Comparison of ENCODE assay signal across 2 cellular contexts in genomic region chr20:63873477-63873971, GRCh38.
TF ChIP-seq lines count a peak whose summit lies in the region.

No MANE protein-coding gene starts in this region.

TF ChIP-seq in IMR-90, 13 proteins besides CTCF, POLR2A, EP300 and RAD21:
- no peak for TF ChIP-seq ELK1 (IDR thresholded peaks at IDR 0.05; ENCODE audit: borderline replicate concordance, low read depth, low read length)
- TF ChIP-seq MXI1 (IDR thresholded peaks at IDR 0.05; ENCODE audit: borderline replicate concordance, low read depth, low read length), result peak; percentile 84
- no peak for TF ChIP-seq MAZ (IDR thresholded peaks at IDR 0.05; ENCODE audit: borderline replicate concordance, low read depth, low read length)
- peak; percentile 92 for TF ChIP-seq CEBPB (IDR thresholded peaks at IDR 0.05; ENCODE audit: low read depth, low read length)
- TF ChIP-seq RFX5 (IDR thresholded peaks at IDR 0.05; ENCODE audit: low read depth, low read length), result no peak
- TF ChIP-seq MAFK (IDR thresholded peaks at IDR 0.05; ENCODE audit: low read depth, low read length), result peak; percentile 86
- no peak for TF ChIP-seq USF2 (IDR thresholded peaks at IDR 0.05; ENCODE audit: low read depth, low read length)
- TF ChIP-seq SMC3 (IDR thresholded peaks at IDR 0.05; ENCODE audit: low read depth, low read length), result no peak
- peak; percentile 42; the same call in 1 of the 2 replicates for TF ChIP-seq BHLHE40 (IDR thresholded peaks at IDR 0.05; ENCODE audit: low read depth, low read length)
- TF ChIP-seq RCOR1 (IDR thresholded peaks at IDR 0.05; ENCODE audit: insufficient replicate concordance, low read length), result no peak
- TF ChIP-seq NFE2L2 (IDR thresholded peaks at IDR 0.05; ENCODE audit: low read depth, low read length), result no peak
- peak; percentile 36; the same call in 1 of the 2 replicates for TF ChIP-seq FOS (IDR thresholded peaks at IDR 0.05; ENCODE audit: low read depth, low read length)
- TF ChIP-seq CHD1 (IDR thresholded peaks at IDR 0.05; ENCODE audit: low read depth, low read length), result no peak

TF ChIP-seq in GM23338, 12 proteins besides CTCF, POLR2A, EP300 and RAD21:
- TF ChIP-seq JUNB (IDR thresholded peaks at IDR 0.05; ENCODE audit: unreplicated experiment) (no peak), EZH2 (IDR thresholded peaks at IDR 0.05; ENCODE audit: low read depth, unreplicated experiment) (no peak), ETS1 (IDR thresholded peaks at IDR 0.05) (no peak), EZH2phosphoT487 (IDR thresholded peaks at IDR 0.05; ENCODE audit: unreplicated experiment) (no peak), STAT1 (IDR thresholded peaks at IDR 0.05; ENCODE audit: unreplicated experiment) (no peak), CREB1 (CRISPR knock-in tag; IDR thresholded peaks at IDR 0.05; ENCODE audit: low read depth) (no peak), ZNF462 (CRISPR knock-in tag; IDR thresholded peaks at IDR 0.05) (no peak), REST (IDR thresholded peaks at IDR 0.05; ENCODE audit: unreplicated experiment) (no peak), ZNF331 (CRISPR knock-in tag; IDR thresholded peaks at IDR 0.05; ENCODE audit: low read depth) (no peak), NANOG (IDR thresholded peaks at IDR 0.05; ENCODE audit: borderline replicate concordance) (no peak)
